Comparison of ENCODE assay signal across 1 cellular context in genomic region chr19:16525751-16526481, GRCh38.
TF ChIP-seq lines count a peak whose summit lies in the region.

No MANE protein-coding gene starts in this region.

TF ChIP-seq in H1, 55 proteins besides CTCF, POLR2A, EP300 and RAD21:
- TF ChIP-seq ATF2 (IDR thresholded peaks at IDR 0.05; ENCODE audit: low read length), result no peak
- TF ChIP-seq JUN (IDR thresholded peaks at IDR 0.05; ENCODE audit: low read depth, low read length), result no peak
- no peak for TF ChIP-seq RBBP5 (IDR thresholded peaks at IDR 0.05; ENCODE audit: borderline replicate concordance, low read depth, low read length)
- no peak for TF ChIP-seq HDAC6 (IDR thresholded peaks at IDR 0.05; ENCODE audit: low read depth, low read length)
- TF ChIP-seq TCF12 (IDR thresholded peaks at IDR 0.05; ENCODE audit: low read depth, low read length), result no peak
- no peak for TF ChIP-seq CTBP2 (IDR thresholded peaks at IDR 0.05; ENCODE audit: borderline replicate concordance, insufficient read depth, insufficient read length, low read length)
- TF ChIP-seq GABPA (IDR thresholded peaks at IDR 0.05; ENCODE audit: borderline replicate concordance, insufficient read depth, low read length), result no peak
- no peak for TF ChIP-seq SIX5 (IDR thresholded peaks at IDR 0.05; ENCODE audit: low read depth, low read length)
- no peak for TF ChIP-seq POLR2AphosphoS5 (IDR thresholded peaks at IDR 0.05; ENCODE audit: low read depth, low read length)
- no peak for TF ChIP-seq CHD7 (IDR thresholded peaks at IDR 0.05; ENCODE audit: insufficient replicate concordance, low read length)
- TF ChIP-seq HDAC2 (IDR thresholded peaks at IDR 0.05; ENCODE audit: borderline replicate concordance in 1 of 2, low read depth in 2 of 2, low read length in 2 of 2), result no peak
- no peak for TF ChIP-seq SUZ12 (IDR thresholded peaks at IDR 0.05; ENCODE audit: low read length)
- TF ChIP-seq RNF2 (IDR thresholded peaks at IDR 0.05; ENCODE audit: borderline replicate concordance, low read depth, low read length, missing control alignments, poor library complexity, severe bottlenecking), result no peak
- TF ChIP-seq USF2 (IDR thresholded peaks at IDR 0.05; ENCODE audit: low read length), result no peak
- TF ChIP-seq KDM1A (IDR thresholded peaks at IDR 0.05; ENCODE audit: borderline replicate concordance, low read length), result no peak
- TF ChIP-seq EZH2 (IDR thresholded peaks at IDR 0.05; ENCODE audit: low read depth, low read length, severe bottlenecking), result no peak
- TF ChIP-seq SP2 (IDR thresholded peaks at IDR 0.05; ENCODE audit: low read length), result no peak
- no peak for TF ChIP-seq TAF1 (IDR thresholded peaks at IDR 0.05; ENCODE audit: low read depth, low read length)
- no peak for TF ChIP-seq POU5F1 (IDR thresholded peaks at IDR 0.05; ENCODE audit: low read depth, low read length)
TF ChIP-seq in H1: peak in this region for 0.
